In the genomic region with DNA sequence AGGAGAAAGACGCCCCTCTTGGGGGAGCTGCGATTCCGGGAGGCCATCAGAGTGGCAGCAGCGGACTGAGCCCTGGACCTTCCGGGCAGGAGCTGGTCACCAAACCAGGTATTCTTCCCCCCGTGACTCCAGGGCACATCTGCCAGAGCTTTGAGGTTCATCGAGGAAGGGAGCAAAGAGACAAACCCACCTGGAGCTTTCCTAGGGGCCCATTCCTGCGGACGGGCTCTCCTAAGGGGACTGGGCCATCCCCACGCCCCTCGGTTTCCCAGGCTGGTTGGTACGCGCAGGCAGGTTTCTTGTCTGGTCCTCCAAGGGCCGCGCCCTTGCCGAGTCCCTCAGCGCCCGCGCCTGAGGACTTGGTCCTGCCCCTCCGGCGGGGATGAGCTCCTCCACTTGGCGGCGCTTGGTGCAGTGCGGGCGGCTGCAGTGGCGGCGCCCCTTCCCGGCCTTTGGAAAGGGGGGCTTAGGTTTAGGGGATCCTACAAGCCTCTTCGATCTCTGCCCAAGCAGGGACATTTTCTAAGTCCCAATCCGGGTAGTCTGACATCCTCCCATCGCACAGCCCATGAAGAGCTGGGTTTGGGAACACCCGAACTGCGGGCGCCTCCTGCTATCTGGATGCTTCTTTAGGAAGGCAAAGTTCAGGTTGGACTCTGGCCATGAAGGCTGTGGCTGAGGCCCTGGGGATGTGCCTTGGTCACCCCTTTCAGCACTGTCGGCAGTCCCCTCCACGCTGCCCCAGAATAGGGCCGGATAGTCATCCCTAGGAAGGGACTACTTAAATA, we compare ENCODE assay signal across 8 cellular contexts. TPM values are rescaled to one million over a fixed set of nuclear protein-coding genes. Genes with fewer than 3 reads are reported as not detected.
DNase-seq lines count a peak whose midpoint lies in the region; ATAC-seq and TF ChIP-seq lines count a peak whose summit lies in the region.

No MANE protein-coding gene starts in this region.

- TF ChIP-seq EP300 in SK-N-SH (IDR thresholded peaks at IDR 0.05; ENCODE audit: borderline replicate concordance in 1 of 2, low read depth in 1 of 2, low read length in 1 of 2): no peak

- 4% methylated on average over 24 of the region's 37 CpGs for WGBS in SK-N-SH (ENCODE audit: low lambda C conversion rate)

- peak overlapping the region; percentile 95 to 97 for H3K4me3 Mint-ChIP-seq in CD14-positive monocyte
- peak overlapping the region; percentile 63 for H3K4me3 Mint-ChIP-seq in stimulated activated effector memory CD8-positive, alpha-beta T cell treated with anti-CD3 and anti-CD28 coated beads, Interleukin-12 subunit alpha, Interleukin-12 subunit beta, amount 100 ng/mL, for 72 hours

- TF ChIP-seq POLR2A in HCT116 (IDR thresholded peaks at IDR 0.05; ENCODE audit: borderline replicate concordance, extremely low read depth, insufficient read depth, insufficient read length): no peak

- H3K79me2 ChIP-seq in HCT116 (ENCODE audit: insufficient read depth, low read length) (peaks cover 27% of the 10 kb centered on the region), SK-N-SH (ENCODE audit: insufficient read depth) (peaks cover 30% of the 10 kb centered on the region; the same call in 1 of the 2 replicates)

- TF ChIP-seq CTCF in CD14-positive monocyte (IDR thresholded peaks at IDR 0.05): peak; percentile 22
- peak in 2 of 3 experiments; percentile 46 to 47; a peak in 4 of 6 replicates for TF ChIP-seq CTCF in HCT116 (IDR thresholded peaks at IDR 0.05 in 2 of 3, conservative IDR thresholded peaks at IDR 0.05 in 1 of 3; ENCODE audit: borderline replicate concordance in 1 of 3, insufficient read depth in 1 of 3, low read depth in 2 of 3, low read length in 2 of 3)
- TF ChIP-seq CTCF in SK-N-SH (IDR thresholded peaks at IDR 0.05): peak; percentile 62
- peak in 39 of 56 donors; percentile 0 to 53 (median 34) for TF ChIP-seq CTCF in dorsolateral prefrontal cortex (IDR thresholded peaks at IDR 0.05 in 54 of 56, conservative IDR thresholded peaks at IDR 0.05 in 2 of 56; ENCODE audit: low read depth in 1 of 56, partially characterized antibody in 56 of 56)

- H3K9me3 Mint-ChIP-seq in CD14-positive monocyte: no peaks in the 10 kb centered on the region
- no peaks in the 10 kb centered on the region for H3K9me3 Mint-ChIP-seq in stimulated activated effector memory CD8-positive, alpha-beta T cell treated with anti-CD3 and anti-CD28 coated beads, Interleukin-12 subunit alpha, Interleukin-12 subunit beta, amount 100 ng/mL, for 72 hours

- peak overlapping the region; percentile 73 for H3K9ac ChIP-seq in HCT116 (ENCODE audit: low read length)
- peak overlapping the region; percentile 85 for H3K9ac ChIP-seq in SK-N-SH

- intact Hi-C loops in CD14-positive monocyte (cut with micrococcal nuclease) (loop anchor here (5.0 to 10.0 kb wide), 2 partner anchors 55 to 92 kb away; a partner anchor contains a TSS), HCT116 (cut with micrococcal nuclease) (loop anchor here (2.0 kb wide), 1 partner anchor 72 kb away; no protein-coding TSS in a partner anchor), dorsolateral prefrontal cortex (cut with DNase I) (loop anchor here (5.0 to 10.0 kb wide), 2 partner anchors 92 to 120 kb away; a partner anchor contains a TSS)

- H3K27ac ChIP-seq in HCT116 (ENCODE audit: low read depth, low read length) (peak overlapping the region; percentile 89), SK-N-SH (ENCODE audit: low read depth in 2 of 2, low read length in 1 of 2) (peak overlapping the region; percentile 83 to 92), dorsolateral prefrontal cortex (peak overlapping the region in 36 of 59 donors; percentile 5 to 86 (median 66))

- H3K9me2 ChIP-seq in HCT116 (ENCODE audit: insufficient read depth) (no peaks in the 10 kb centered on the region), SK-N-SH (no peaks in the 10 kb centered on the region)

- CTCF ChIA-PET in HCT116 (lab: Charles Lee) (interaction anchor here (0.8 to 3.3 kb wide), 5 partner anchors 11 to 197 kb away, joined by 3 to 24 read pairs (median 4); a partner anchor contains a TSS), SK-N-SH (lab: Yijun Ruan, JAX) (interaction anchor here (0.9 to 5.4 kb wide), 22 partner anchors 10 to 451 kb away, joined by 3 to 55 read pairs (median 4); a partner anchor contains a TSS)

- TSS peak; percentile 42 for BruUV-seq in HCT116 (replicated peaks; lab: Mats Ljungman, UMichigan)

- TF ChIP-seq RAD21 in HCT116 (IDR thresholded peaks at IDR 0.05; ENCODE audit: low read depth): no peak
- TF ChIP-seq RAD21 in SK-N-SH (IDR thresholded peaks at IDR 0.05; ENCODE audit: low read length): peak; percentile 19; the same call in 1 of the 2 replicates

- peaks cover 0 to 1% (median 0%) of the 10 kb centered on the region in 3 donors for H3K27me3 Mint-ChIP-seq in CD14-positive monocyte (ENCODE audit: low read depth in 3 of 3)

- RAD21 ChIA-PET in HCT116 (lab: Charles Lee; ENCODE audit: low non-redundant PET in 1 of 2, low total read pairs in 2 of 2, uncharacterized antibody in 2 of 2, unreplicated experiment in 2 of 2): interaction anchor here (0.7 to 2.1 kb wide), 3 partner anchors 71 to 182 kb away, joined by 3 to 10 read pairs (median 5); no protein-coding TSS in a partner anchor

- POLR2A ChIA-PET in HCT116 (lab: Charles Lee): interaction anchor here (2.3 kb wide), 1 partner anchor 71 kb away, joined by 12 read pairs; no protein-coding TSS in a partner anchor
- POLR2A ChIA-PET in SK-N-SH (lab: Yijun Ruan, JAX): interaction anchor here (0.6 to 2.0 kb wide), 7 partner anchors 51 to 175 kb away, joined by 3 to 13 read pairs (median 6); a partner anchor contains a TSS

- H3K4me3 ChIP-seq in HCT116 (replicated peaks in 1 of 2; ENCODE audit: low read depth in 1 of 2, low read length in 2 of 2) (peak overlapping the region; percentile 72 to 91), SK-N-SH (ENCODE audit: low read depth in 2 of 2, low read length in 1 of 2) (peak overlapping the region; percentile 92), dorsolateral prefrontal cortex (peak overlapping the region; percentile 56 to 92 (median 80))

- H4K20me1 ChIP-seq in HCT116 (ENCODE audit: insufficient read depth) (no peaks in the 10 kb centered on the region), SK-N-SH (ENCODE audit: insufficient read depth) (no peaks in the 10 kb centered on the region)

- DNase-seq in CD14-positive monocyte (ENCODE audit: low spot score) (peak; percentile 49), HCT116 (ENCODE audit: low read depth, low spot score) (no peak), SK-N-SH (peak; percentile 77), dorsolateral prefrontal cortex (peak in 7 of 10 donors; percentile 20 to 61 (median 50)), left lobe of liver (ENCODE audit: low spot score) (peak; percentile 80), NCI-H2107 (lab: John Stamatoyannopoulos, UW) (no peak)
- DNase-seq in stimulated activated effector memory CD8-positive, alpha-beta T cell treated with anti-CD3 and anti-CD28 coated beads, Interleukin-12 subunit alpha, Interleukin-12 subunit beta, amount 100 ng/mL, for 72 hours (ENCODE audit: low spot score in 2 of 2): no peak
- no peak for DNase-seq in activated CD4-positive, CD25-positive, alpha-beta regulatory T cell treated with anti-CD3 and anti-CD28 coated beads, Interleukin-2, amount 50 U/mL, for 72 hours

- peak; percentile 67 for ATAC-seq in HCT116
- ATAC-seq in left lobe of liver: peak; percentile 33
- no peak for ATAC-seq in stimulated activated effector memory CD8-positive, alpha-beta T cell treated with anti-CD3 and anti-CD28 coated beads, Interleukin-12 subunit alpha, Interleukin-12 subunit beta, amount 100 ng/mL, for 72 hours

- H3K36me3 ChIP-seq in HCT116 (ENCODE audit: control insufficient read depth in 1 of 2, insufficient read depth in 2 of 2, low read length in 2 of 2) (0 out of 4 replicates have a peak, but pooled peaks cover 0 to 2% of the 10 kb centered on the region in 2 experiments), SK-N-SH (replicated peaks in 1 of 2; ENCODE audit: control insufficient read depth in 1 of 2, insufficient read depth in 2 of 2, low read length in 1 of 2) (peaks cover 10 to 16% of the 10 kb centered on the region in 2 experiments)

- peaks cover 41% of the 10 kb centered on the region for H3K4me1 Mint-ChIP-seq in CD14-positive monocyte
- peaks cover 35% of the 10 kb centered on the region for H3K4me1 Mint-ChIP-seq in stimulated activated effector memory CD8-positive, alpha-beta T cell treated with anti-CD3 and anti-CD28 coated beads, Interleukin-12 subunit alpha, Interleukin-12 subunit beta, amount 100 ng/mL, for 72 hours

- H3K4me1 ChIP-seq in HCT116 (ENCODE audit: control insufficient read depth in 1 of 2, insufficient read depth in 2 of 2, low read length in 2 of 2) (peaks cover 15 to 32% of the 10 kb centered on the region in 2 experiments), SK-N-SH (ENCODE audit: control insufficient read depth in 1 of 2, insufficient read depth in 2 of 2, low read depth in 1 of 2, low read length in 1 of 2) (peaks cover 3 to 38% of the 10 kb centered on the region in 2 experiments; a peak in 2 of 4 replicates)

- H3K4me2 ChIP-seq in HCT116 (ENCODE audit: low read length): peak overlapping the region; percentile 82
- H3K4me2 ChIP-seq in SK-N-SH: peak overlapping the region; percentile 94

- peak overlapping the region; percentile 12 for H2AFZ ChIP-seq in HCT116 (ENCODE audit: low read depth, low read length, poor library complexity, severe bottlenecking)
- peak overlapping the region; percentile 93; the same call in 1 of the 2 replicates for H2AFZ ChIP-seq in SK-N-SH (ENCODE audit: low read depth)

- H3K27ac Mint-ChIP-seq in CD14-positive monocyte: peak overlapping the region in 5 of 7 donors; percentile 13 to 82 (median 56)
- peak overlapping the region; percentile 33 for H3K27ac Mint-ChIP-seq in stimulated activated effector memory CD8-positive, alpha-beta T cell treated with anti-CD3 and anti-CD28 coated beads, Interleukin-12 subunit alpha, Interleukin-12 subunit beta, amount 100 ng/mL, for 72 hours

- H3K36me3 Mint-ChIP-seq in CD14-positive monocyte: peaks cover 21 to 23% of the 10 kb centered on the region in 2 donors
- no peaks in the 10 kb centered on the region for H3K36me3 Mint-ChIP-seq in stimulated activated effector memory CD8-positive, alpha-beta T cell treated with anti-CD3 and anti-CD28 coated beads, Interleukin-12 subunit alpha, Interleukin-12 subunit beta, amount 100 ng/mL, for 72 hours

- peaks cover 9% of the 10 kb centered on the region for H3F3A ChIP-seq in SK-N-SH (replicated peaks; ENCODE audit: insufficient read depth)

- H3K9me3 ChIP-seq in HCT116 (ENCODE audit: control insufficient read depth in 1 of 2, insufficient read depth in 1 of 2, low read depth in 1 of 2, low read length in 2 of 2): no peaks in the 10 kb centered on the region
- no peaks in the 10 kb centered on the region for H3K9me3 ChIP-seq in SK-N-SH

- no peaks in the 10 kb centered on the region for H3K27me3 ChIP-seq in HCT116 (ENCODE audit: insufficient read depth, low read length)
- H3K27me3 ChIP-seq in SK-N-SH (ENCODE audit: insufficient read depth): no peaks in the 10 kb centered on the region
- H3K27me3 ChIP-seq in dorsolateral prefrontal cortex: no peaks in the 10 kb centered on the region

RNA-seq across cellular contexts. Expression of a gene that starts 0.5 kb away (rescaled TPM):
- polyA plus RNA-seq in CD14-positive monocyte (1 to 10 TPM; 1.2 to 1.5 TPM), SK-N-SH (2012; rRNA removed) (1.6 and 1.8 TPM in 2 replicates)
- total RNA-seq in HCT116 (2021; ENCODE audit: unreplicated experiment) (5.6 TPM), dorsolateral prefrontal cortex (1 to 10 TPM; 1.1 to 7.0 (median 3.3) TPM), left lobe of liver (18.3 TPM)
- polyA plus RNA-seq in HCT116 (2012): 11.9 and 12.5 TPM in 2 replicates
- polyA plus RNA-seq in SK-N-SH (2012; cell fraction: cytosol; rRNA removed): 1.5 and 2.1 TPM in 2 replicates
- 0.64 and 0.73 TPM in 2 replicates for polyA plus RNA-seq in SK-N-SH (2012; cell fraction: nucleus; rRNA removed)

RNA-seq across cellular contexts. Expression of a gene that starts 55.6 kb away (rescaled TPM):
- not detected for polyA plus RNA-seq in CD14-positive monocyte
- total RNA-seq in HCT116 (2021; ENCODE audit: unreplicated experiment): 0.91 TPM
- 0.54 and 0.65 TPM in 2 replicates for polyA plus RNA-seq in HCT116 (2012)
- polyA plus RNA-seq in SK-N-SH (2012; rRNA removed): 1.8 and 2.5 TPM in 2 replicates
- 1.9 and 2.7 TPM in 2 replicates for polyA plus RNA-seq in SK-N-SH (2012; cell fraction: cytosol; rRNA removed)
- 2.3 and 5.4 TPM in 2 replicates for polyA plus RNA-seq in SK-N-SH (2012; cell fraction: nucleus; rRNA removed)
- total RNA-seq in dorsolateral prefrontal cortex: 10 to 100 TPM in 118 of 120 experiments, 1 to 10 TPM in 2; 7.2 to 35.1 (median 21.0) TPM
- total RNA-seq in left lobe of liver: 3.3 TPM

Comparison
In these comparisons a context has a peak if more than half of its experiments do, and no peak if none do; other contexts are left out.
1. DNase-seq: peak in CD14-positive monocyte (single experiment), SK-N-SH (single experiment), dorsolateral prefrontal cortex (7 of 10) and left lobe of liver (single experiment); none in HCT116 (single experiment), stimulated activated effector memory CD8-positive, alpha-beta T cell treated with anti-CD3 and anti-CD28 coated beads, Interleukin-12 subunit alpha, Interleukin-12 subunit beta, amount 100 ng/mL, for 72 hours (0 of 2), NCI-H2107 (single experiment) and activated CD4-positive, CD25-positive, alpha-beta regulatory T cell treated with anti-CD3 and anti-CD28 coated beads, Interleukin-2, amount 50 U/mL, for 72 hours (single experiment).
2. Peak in every context shown above with its lines, with median percentiles within 50 percentile points of each other: CTCF ChIP-seq, H3K27ac ChIP-seq and H3K4me3 ChIP-seq.